In genomic region chr2:222306393-222307137, GRCh38 we compare ENCODE assay signal across 8 cellular contexts. TPM values are rescaled to one million over a fixed set of nuclear protein-coding genes. Genes with fewer than 3 reads are reported as not detected.
DNase-seq lines count a peak whose midpoint lies in the region; ATAC-seq and TF ChIP-seq lines count a peak whose summit lies in the region.
"Had no signal": no experiment of that assay in that cellular context is flagged by ENCODE, and none has a peak within 500 bp of the region (broad histone marks: within the 10 kb centered on the region; RNA-seq: fewer than 3 reads in every experiment).

No MANE protein-coding gene starts in this region.

- ATAC-seq in GM18867 (IDR thresholded peaks at IDR 0.05; ENCODE audit: unreplicated experiment) (peak; percentile 1), T-helper 17 cell (no peak)

- H3K9me3 ChIP-seq in T-helper 17 cell (ENCODE audit: control insufficient read depth, low read length, poor library complexity, severe bottlenecking) (no peaks in the 10 kb centered on the region), smooth muscle cell (replicated peaks; ENCODE audit: low read depth) (no peaks in the 10 kb centered on the region)

- peaks cover 21% of the 10 kb centered on the region for H3K9me3 Mint-ChIP-seq in glutamatergic neuron (ENCODE audit: unreplicated experiment)

- peaks cover 98% of the 10 kb centered on the region for H3K27me3 Mint-ChIP-seq in T-helper 17 cell
- H3K27me3 Mint-ChIP-seq in glutamatergic neuron (ENCODE audit: unreplicated experiment): peaks cover 61% of the 10 kb centered on the region

- H3K4me3 Mint-ChIP-seq in T-helper 17 cell: peak overlapping the region; percentile 92
- peak overlapping the region; percentile 74 for H3K4me3 Mint-ChIP-seq in glutamatergic neuron (ENCODE audit: unreplicated experiment)

- TF ChIP-seq CTCF in glutamatergic neuron (IDR thresholded peaks at IDR 0.05; ENCODE audit: partially characterized antibody, unreplicated experiment): no peak
- TF ChIP-seq CTCF in smooth muscle cell (IDR thresholded peaks at IDR 0.05; ENCODE audit: borderline replicate concordance, insufficient read depth, poor library complexity, severe bottlenecking): no peak

- no peak overlapping the region for H3K9ac ChIP-seq in smooth muscle cell (ENCODE audit: low read depth)

- H3K27ac Mint-ChIP-seq in T-helper 17 cell: no peak overlapping the region
- H3K27ac Mint-ChIP-seq in glutamatergic neuron (ENCODE audit: unreplicated experiment): no peak overlapping the region

- no peaks in the 10 kb centered on the region for H4K20me1 ChIP-seq in smooth muscle cell (ENCODE audit: low read depth)

- no peak overlapping the region for H2AFZ ChIP-seq in smooth muscle cell (ENCODE audit: low read depth)

- no peaks in the 10 kb centered on the region for H3K79me2 ChIP-seq in smooth muscle cell (ENCODE audit: low read depth)

- peaks cover 6% of the 10 kb centered on the region for H3K36me3 Mint-ChIP-seq in T-helper 17 cell (ENCODE audit: low read depth)
- H3K36me3 Mint-ChIP-seq in glutamatergic neuron (ENCODE audit: unreplicated experiment): peaks cover 7% of the 10 kb centered on the region

- no peaks in the 10 kb centered on the region for H3K36me3 ChIP-seq in smooth muscle cell (ENCODE audit: low read depth)

- DNase-seq in T-helper 17 cell: no peak
- no peak for DNase-seq in glutamatergic neuron
- no peak for DNase-seq in smooth muscle cell (lab: John Stamatoyannopoulos, UW; ENCODE audit: unreplicated experiment)
- DNase-seq in NCI-H226: no peak
- no peak for DNase-seq in AG08395 (ENCODE audit: low spot score)
- DNase-seq in NCI-H1092 (lab: John Stamatoyannopoulos, UW): no peak

- 1% methylated on average over 26 of the region's 26 CpGs for WGBS in smooth muscle cell (ENCODE audit: low lambda C conversion rate)

- H3K4me1 Mint-ChIP-seq in T-helper 17 cell (peaks cover 22% of the 10 kb centered on the region), glutamatergic neuron (ENCODE audit: low read depth, unreplicated experiment) (peaks cover 22% of the 10 kb centered on the region)

- peaks cover 41% of the 10 kb centered on the region for H3K4me1 ChIP-seq in smooth muscle cell (ENCODE audit: low read depth)

- H3K27ac ChIP-seq in smooth muscle cell (ENCODE audit: low read depth): no peak overlapping the region

- no peaks in the 10 kb centered on the region for H3F3A ChIP-seq in smooth muscle cell (ENCODE audit: low read depth)

- peak overlapping the region; percentile 85 for H3K4me2 ChIP-seq in smooth muscle cell

- H3K4me3 ChIP-seq in smooth muscle cell: peak overlapping the region; percentile 43

- peaks cover 100% of the 10 kb centered on the region for H3K27me3 ChIP-seq in smooth muscle cell (ENCODE audit: low read depth)

RNA-seq across cellular contexts. Expression of gene PAX3, which starts 7.8 kb away (rescaled TPM):
- total RNA-seq in T-helper 17 cell: not detected
- 31.2 TPM for total RNA-seq in glutamatergic neuron (ENCODE audit: unreplicated experiment)
- total RNA-seq in smooth muscle cell: 0.94 TPM in 1 of 2 replicates, not detected in the other
- not detected in 2 replicates for polyA plus RNA-seq in smooth muscle cell
- total RNA-seq: lung microvascular endothelial cell had no signal

Comparison
In these comparisons a context has a peak if more than half of its experiments do, and no peak if none do; other contexts are left out.
1. RNA of gene PAX3, which starts 7.8 kb away (total RNA-seq): 31.2 TPM in glutamatergic neuron (single experiment); 0.94 TPM in smooth muscle cell and not detected in T-helper 17 cell; every median in the first group is over 10 times any median in the second.